Comparison of ENCODE assay signal across 8 cellular contexts in the genomic region with DNA sequence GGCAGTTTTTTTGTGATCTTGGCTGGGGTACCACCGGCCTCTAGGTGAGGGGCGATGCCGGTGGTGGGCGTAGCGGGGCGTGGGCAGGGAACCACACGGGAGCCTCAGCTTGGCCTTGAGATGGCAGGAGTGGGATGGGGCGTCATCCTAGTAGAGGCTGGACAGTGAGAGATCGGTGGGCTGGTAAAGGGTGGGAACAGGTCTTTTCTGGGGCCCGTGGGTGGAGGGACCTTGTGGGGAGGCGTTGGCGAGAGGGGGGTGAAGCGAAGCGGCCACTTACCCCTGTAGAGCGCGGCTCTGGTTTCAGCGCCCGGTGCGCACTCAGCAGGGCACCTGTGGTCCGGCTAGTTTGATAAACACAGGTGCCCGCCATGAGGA. TPM values are rescaled to one million over a fixed set of nuclear protein-coding genes. Genes with fewer than 3 reads are reported as not detected.
DNase-seq lines count a peak whose midpoint lies in the region; ATAC-seq, FAIRE-seq and TF ChIP-seq lines count a peak whose summit lies in the region.

No MANE protein-coding gene starts in this region.

- POLR2A ChIA-PET in OCI-LY7 (lab: Charles Lee) = no interaction called here

- CTCF ChIA-PET in OCI-LY7 (lab: Charles Lee; ENCODE audit: unreplicated experiment) = interaction anchor here (1.2 kb wide), 1 partner anchor 12 kb away, joined by 5 read pairs; a partner anchor contains a TSS

- no peaks in the 10 kb centered on the region for H3K27me3 ChIP-seq in psoas muscle (ENCODE audit: insufficient read depth in 3 of 3, low read length in 2 of 3)

- FAIRE-seq in RCC 7860 (lab: Jason Lieb, UNC) = no peak

- H3K36me3 ChIP-seq in OCI-LY7 (ENCODE audit: insufficient read depth, low read length) (peaks cover 70% of the 10 kb centered on the region), psoas muscle (ENCODE audit: insufficient read depth in 1 of 2, low read depth in 1 of 2) (no peaks in the 10 kb centered on the region)

- H3K4me3 ChIP-seq in GM08714 (ENCODE audit: low read length) (peak overlapping the region; percentile 21; the same call in 1 of the 2 replicates), OCI-LY7 (ENCODE audit: low read depth, low read length, poor library complexity, severe bottlenecking) (peak overlapping the region; percentile 57), psoas muscle (peak overlapping the region; percentile 60)

- H3K4me1 ChIP-seq in OCI-LY7 (ENCODE audit: insufficient read depth, low read length, poor library complexity, severe bottlenecking) (peaks cover 57% of the 10 kb centered on the region), psoas muscle (peaks cover 10% of the 10 kb centered on the region)

- ATAC-seq in psoas muscle (peak in 3 of 4 donors; percentile 4 to 5 (median 4)), GM18873 (IDR thresholded peaks at IDR 0.05; ENCODE audit: low FRiP score, unreplicated experiment) (no peak), GM21390 (IDR thresholded peaks at IDR 0.05; ENCODE audit: unreplicated experiment) (no peak)

- BruUV-seq in OCI-LY7 (replicated peaks; lab: Mats Ljungman, UMichigan) = no TSS peak

- intact Hi-C loops in OCI-LY7 (cut with micrococcal nuclease; ENCODE audit: unreplicated experiment) (no loop called here), psoas muscle (cut with DNase I) (loop anchor here in 1 of 2 donors (5.0 kb wide), 1 partner anchor 46 kb away; no protein-coding TSS in a partner anchor)

- no peak overlapping the region for H2AFZ ChIP-seq in OCI-LY7 (ENCODE audit: low read length)

- H4K20me1 ChIP-seq in OCI-LY7 (ENCODE audit: insufficient read depth, low read length) = peaks cover 35% of the 10 kb centered on the region

- DNase-seq in OCI-LY7 (ENCODE audit: low spot score) = no peak
- no peak for DNase-seq in epithelial cell of prostate (ENCODE audit: low read depth, low spot score)
- no peak for DNase-seq in psoas muscle
- DNase-seq in RCC 7860 (ENCODE audit: low spot score) = no peak
- DNase-seq in central memory CD4-positive, alpha-beta T cell = no peak

- WGBS in psoas muscle, 3 donors = 28 to 37% (median 36%) methylated on average over 16 to 21 of the region's 21 CpGs

- no peaks in the 10 kb centered on the region for H3K9me3 ChIP-seq in OCI-LY7 (ENCODE audit: low read length)
- no peaks in the 10 kb centered on the region for H3K9me3 ChIP-seq in psoas muscle

- H3K79me2 ChIP-seq in OCI-LY7 (ENCODE audit: insufficient read depth, low read depth, low read length) = peaks cover 90% of the 10 kb centered on the region

- H3K27ac ChIP-seq in OCI-LY7 (ENCODE audit: low read depth, low read length, poor library complexity, severe bottlenecking) = no peak overlapping the region
- peak overlapping the region; percentile 45 for H3K27ac ChIP-seq in epithelial cell of prostate
- H3K27ac ChIP-seq in psoas muscle = peak overlapping the region; percentile 46

- TF ChIP-seq CTCF in OCI-LY7 (conservative IDR thresholded peaks at IDR 0.05; ENCODE audit: low read length) = no peak
- no peak for TF ChIP-seq CTCF in psoas muscle (IDR thresholded peaks at IDR 0.05)

- H3K4me2 ChIP-seq in OCI-LY7 (ENCODE audit: low read length) = peak overlapping the region; percentile 70

- H3K9me2 ChIP-seq in OCI-LY7 (ENCODE audit: insufficient read depth, low read length) = no peaks in the 10 kb centered on the region

RNA-seq across cellular contexts. Expression of a gene that starts 12.0 kb away (rescaled TPM):
- total RNA-seq in OCI-LY7 (2014; rRNA removed; shearing (Covaris generic)) = 47.8 and 56.6 TPM in 2 replicates
- total RNA-seq in OCI-LY7 (2022) (83.5 and 88.6 TPM in 2 replicates), psoas muscle (1 to 10 TPM; 3.1 to 7.4 (median 4.1) TPM)
- polyA plus RNA-seq in psoas muscle = 1 to 10 TPM; 1.9 to 5.5 (median 2.2) TPM

RNA-seq across cellular contexts. Expression of a gene that starts 53.0 kb away (rescaled TPM):
- total RNA-seq in OCI-LY7 (2014; rRNA removed; shearing (Covaris generic)) = 10.6 and 13.9 TPM in 2 replicates
- total RNA-seq in OCI-LY7 (2022) (29.9 and 33.8 TPM in 2 replicates), psoas muscle (10 to 100 TPM; 10.3 to 22.1 (median 17.6) TPM)
- polyA plus RNA-seq in psoas muscle = 10 to 100 TPM; 19.8 to 55.9 (median 55.0) TPM

Comparison
In these comparisons a context has a peak if more than half of its experiments do, and no peak if none do; other contexts are left out.
1. ATAC-seq: peak in psoas muscle (3 of 4); none in GM18873 (single experiment) and GM21390 (single experiment).
2. RNA of a gene that starts 12.0 kb away (total RNA-seq): 47.8 to 88.6 TPM in OCI-LY7; 3.1 to 7.4 TPM in psoas muscle; every median in the first group is over 4 times any median in the second.
3. Peak in every context shown above with its lines, with median percentiles within 50 percentile points of each other: H3K4me3 ChIP-seq.